In genomic region chr4:122686709-122687108, GRCh38 we compare ENCODE assay signal across 23 cellular contexts.
"Had no signal": no experiment of that assay in that cellular context is flagged by ENCODE, and none has a peak within 500 bp of the region (broad histone marks: within the 10 kb centered on the region; RNA-seq: fewer than 3 reads in every experiment).

No MANE protein-coding gene starts in this region.

- H3K4me3 ChIP-seq: breast epithelium, esophagus squamous epithelium, gastrocnemius medialis, transverse colon, uterus had no signal

- H3K27ac Mint-ChIP-seq: activated B cell treated with CpG ODN at 0.5 μM for 24 hours; activated CD8-positive, alpha-beta T cell treated with anti-CD3 and anti-CD28 coated beads for 36 hours; activated naive CD8-positive, alpha-beta T cell treated with anti-CD3 and anti-CD28 coated beads, Interleukin-2, amount 10 ng/mL, durations not matched to agents 7 days and 5 days; activated T-helper 17 cell treated with anti-CD3 and anti-CD28 coated beads, Interleukin-2, amount 50 U/mL, for 72 hours; endodermal cell; nephron had no signal

- H3K4me1 ChIP-seq: breast epithelium, esophagus squamous epithelium, parathyroid adenoma, transverse colon, uterus had no signal

- H3K27ac ChIP-seq: breast epithelium, esophagus squamous epithelium, gastrocnemius medialis, parathyroid adenoma, transverse colon, uterus had no signal

- H3K27me3 Mint-ChIP-seq: activated naive CD8-positive, alpha-beta T cell treated with anti-CD3 and anti-CD28 coated beads, Interleukin-2, amount 10 ng/mL, durations not matched to agents 7 days and 5 days; activated T-helper 17 cell treated with anti-CD3 and anti-CD28 coated beads, Interleukin-2, amount 50 U/mL, for 72 hours had no signal

- H3K4me3 Mint-ChIP-seq: activated B cell treated with CpG ODN at 0.5 μM for 24 hours; activated CD8-positive, alpha-beta memory T cell treated with anti-CD3 and anti-CD28 coated beads, Interleukin-2, amount 10 ng/mL, durations not matched to agents 7 days and 5 days; activated CD8-positive, alpha-beta T cell treated with anti-CD3 and anti-CD28 coated beads for 36 hours; activated naive CD8-positive, alpha-beta T cell treated with anti-CD3 and anti-CD28 coated beads, Interleukin-2, amount 10 ng/mL, durations not matched to agents 7 days and 5 days; activated T-helper 17 cell treated with anti-CD3 and anti-CD28 coated beads, Interleukin-2, amount 50 U/mL, for 72 hours; endodermal cell; nephron had no signal

- DNase-seq: activated B cell treated with CpG ODN at 0.5 μM for 24 hours; activated CD4-positive, alpha-beta T cell treated with anti-CD3 and anti-CD28 coated beads for 4 hours; activated CD8-positive, alpha-beta memory T cell treated with anti-CD3 and anti-CD28 coated beads, Interleukin-2, amount 10 ng/mL, durations not matched to agents 7 days and 5 days; activated CD8-positive, alpha-beta T cell treated with anti-CD3 and anti-CD28 coated beads for 36 hours; activated naive CD4-positive, alpha-beta T cell; activated naive CD8-positive, alpha-beta T cell treated with anti-CD3 and anti-CD28 coated beads, Interleukin-2, amount 10 ng/mL, durations not matched to agents 7 days and 5 days; activated T-cell treated with anti-CD3 and anti-CD28 coated beads for 4 hours; amniotic stem cell; cerebellar nuclear complex; cortex of kidney; endodermal cell; esophagus squamous epithelium; gastrocnemius medialis; hippocampal formation; midbrain; right cardiac atrium; stimulated activated CD4-positive, alpha-beta T cell treated with anti-CD3 and anti-CD28 coated beads, Interleukin-12 subunit alpha, Interleukin-12 subunit beta, amount 100 ng/mL, for 4 hours; transverse colon; uterus had no signal

- H3K4me1 Mint-ChIP-seq: activated B cell treated with CpG ODN at 0.5 μM for 24 hours, endodermal cell, nephron had no signal

- H3K27me3 ChIP-seq: breast epithelium, esophagus squamous epithelium, gastrocnemius medialis, transverse colon, uterus had no signal

- H3K9me3 ChIP-seq: breast epithelium, esophagus squamous epithelium, gastrocnemius medialis, transverse colon, uterus had no signal

- ATAC-seq: activated CD8-positive, alpha-beta memory T cell treated with anti-CD3 and anti-CD28 coated beads, Interleukin-2, amount 10 ng/mL, durations not matched to agents 7 days and 5 days; activated CD8-positive, alpha-beta T cell treated with anti-CD3 and anti-CD28 coated beads for 36 hours; activated T-helper 17 cell treated with anti-CD3 and anti-CD28 coated beads, Interleukin-2, amount 50 U/mL, for 72 hours; gastrocnemius medialis had no signal

- H3K36me3 ChIP-seq: breast epithelium, esophagus squamous epithelium, gastrocnemius medialis, transverse colon, uterus had no signal
